Comparison of ENCODE assay signal across 9 cellular contexts in genomic region chr13:109363431-109363830, GRCh38.
"Had no signal": no experiment of that assay in that cellular context is flagged by ENCODE, and none has a peak within 500 bp of the region (broad histone marks: within the 10 kb centered on the region; RNA-seq: fewer than 3 reads in every experiment).

No MANE protein-coding gene starts in this region.

- H3K36me3 ChIP-seq: HAP-1 had no signal

- DNase-seq: GOT3, H7, H9, HCEC 1CT had no signal

- ATAC-seq: GM23338, HCT116 had no signal

- H3K4me2 ChIP-seq: GM23338 had no signal

- H3K4me3 ChIP-seq: GM23248, GM23338, HAP-1 had no signal

- H2AFZ ChIP-seq: GM23248, GM23338 had no signal

- FAIRE-seq: H1 had no signal

- H3K9ac ChIP-seq: GM23248 had no signal

- H3K9me3 Mint-ChIP-seq: GM23338 had no signal

- H3K27ac ChIP-seq: GM23248 had no signal

- H3K4me1 ChIP-seq: HAP-1 had no signal

- H3K9me3 ChIP-seq: HAP-1 had no signal

- H3K4me3 Mint-ChIP-seq: GM23338, H9 had no signal

- H3K27ac Mint-ChIP-seq: GM23338, H9 had no signal
